Comparison of ENCODE assay signal across 1 cellular context in the genomic region with DNA sequence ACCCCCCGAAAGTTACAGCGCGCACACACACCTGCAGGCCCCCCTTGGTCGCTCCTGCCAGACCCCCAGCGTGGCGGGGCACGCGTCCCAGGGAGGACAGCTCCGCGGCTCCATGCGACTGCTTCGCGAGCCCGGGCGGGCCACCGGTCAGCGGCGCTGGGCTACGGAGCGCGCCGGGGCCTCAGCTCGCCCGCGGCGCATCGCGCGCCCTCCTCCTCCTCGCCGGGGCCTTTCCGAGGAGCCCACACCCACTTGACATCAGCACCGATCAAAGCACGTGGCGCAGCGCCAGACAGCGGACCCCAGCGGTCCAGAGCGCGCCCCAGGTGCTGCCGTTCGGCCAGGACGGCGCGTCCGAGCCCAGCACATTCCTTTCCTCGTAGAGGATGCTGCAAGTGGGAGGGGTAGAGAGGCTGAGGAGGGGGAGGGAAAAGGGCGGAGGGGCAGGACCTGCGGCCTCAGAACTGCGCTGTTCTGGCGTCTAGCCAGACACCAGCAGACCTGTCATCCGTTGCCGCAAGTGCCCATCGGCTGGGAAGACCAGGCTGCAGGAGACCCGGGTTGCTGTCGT.
TF ChIP-seq lines count a peak whose summit lies in the region.

No MANE protein-coding gene starts in this region.

TF ChIP-seq in HepG2, 621 proteins besides CTCF, POLR2A, EP300 and RAD21 (continued from another document and continues in another):
- no peak for TF ChIP-seq SP4 (CRISPR knock-in tag; IDR thresholded peaks at IDR 0.05)
- TF ChIP-seq, protein P1, sequence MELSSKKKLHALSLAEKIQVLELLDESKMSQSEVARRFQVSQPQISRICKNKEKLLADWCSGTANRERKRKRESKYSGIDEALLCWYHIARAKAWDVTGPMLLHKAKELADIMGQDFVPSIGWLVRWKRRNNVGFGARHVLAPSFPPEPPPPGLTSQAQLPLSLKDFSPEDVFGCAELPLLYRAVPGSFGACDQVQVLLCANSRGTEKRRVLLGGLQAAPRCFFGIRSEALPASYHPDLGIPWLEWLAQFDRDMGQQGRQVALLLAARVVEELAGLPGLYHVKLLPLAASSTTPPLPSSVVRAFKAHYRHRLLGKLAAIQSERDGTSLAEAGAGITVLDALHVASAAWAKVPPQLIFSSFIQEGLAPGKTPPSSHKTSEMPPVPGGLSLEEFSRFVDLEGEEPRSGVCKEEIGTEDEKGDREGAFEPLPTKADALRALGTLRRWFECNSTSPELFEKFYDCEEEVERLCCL (CRISPR knock-in tag; IDR thresholded peaks at IDR 0.05; ENCODE audit: borderline replicate concordance) = no peak
- TF ChIP-seq KLF15 (CRISPR knock-in tag; IDR thresholded peaks at IDR 0.05; ENCODE audit: borderline replicate concordance) = no peak
- 0 out of 2 replicates have a peak, but pooled peaks have one; percentile 29 for TF ChIP-seq SPEN (CRISPR knock-in tag; IDR thresholded peaks at IDR 0.05; ENCODE audit: low read depth)
- TF ChIP-seq ZNF672 (CRISPR knock-in tag; IDR thresholded peaks at IDR 0.05) = no peak
- TF ChIP-seq HINFP (CRISPR knock-in tag; IDR thresholded peaks at IDR 0.05; ENCODE audit: low read depth) = no peak
- TF ChIP-seq, protein P2, sequence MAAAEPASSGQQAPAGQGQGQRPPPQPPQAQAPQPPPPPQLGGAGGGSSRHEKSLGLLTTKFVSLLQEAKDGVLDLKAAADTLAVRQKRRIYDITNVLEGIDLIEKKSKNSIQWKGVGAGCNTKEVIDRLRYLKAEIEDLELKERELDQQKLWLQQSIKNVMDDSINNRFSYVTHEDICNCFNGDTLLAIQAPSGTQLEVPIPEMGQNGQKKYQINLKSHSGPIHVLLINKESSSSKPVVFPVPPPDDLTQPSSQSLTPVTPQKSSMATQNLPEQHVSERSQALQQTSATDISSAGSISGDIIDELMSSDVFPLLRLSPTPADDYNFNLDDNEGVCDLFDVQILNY (CRISPR knock-in tag; conservative IDR thresholded peaks at IDR 0.05) = no peak
- TF ChIP-seq ZNF580 (CRISPR knock-in tag; IDR thresholded peaks at IDR 0.05; ENCODE audit: borderline replicate concordance, low read depth) = no peak
- 0 out of 2 replicates have a peak, but pooled peaks have one; percentile 64 for TF ChIP-seq PAX8 (CRISPR knock-in tag; IDR thresholded peaks at IDR 0.05; ENCODE audit: borderline replicate concordance)
- peak; percentile 37 for TF ChIP-seq TEAD3 (CRISPR knock-in tag; optimal IDR thresholded peaks at IDR 0.05; ENCODE audit: borderline replicate concordance)
- no peak for TF ChIP-seq ZBTB49 (CRISPR knock-in tag; IDR thresholded peaks at IDR 0.05; ENCODE audit: borderline replicate concordance)
- TF ChIP-seq SIN3B (IDR thresholded peaks at IDR 0.05; ENCODE audit: low read length) = no peak
- peak; percentile 72 for TF ChIP-seq AGO2 (optimal IDR thresholded peaks at IDR 0.05; ENCODE audit: low read depth, low read length)
- TF ChIP-seq JUND (CRISPR knock-in tag; IDR thresholded peaks at IDR 0.05) = no peak
- TF ChIP-seq ZNF563 (CRISPR knock-in tag; IDR thresholded peaks at IDR 0.05) = 0 out of 2 replicates have a peak, but pooled peaks have one; percentile 24
- TF ChIP-seq EHMT2 (IDR thresholded peaks at IDR 0.05; ENCODE audit: borderline replicate concordance, low read depth, low read length) = no peak
- TF ChIP-seq ZNF441 (CRISPR knock-in tag; IDR thresholded peaks at IDR 0.05; ENCODE audit: borderline replicate concordance) = no peak
- no peak for TF ChIP-seq ZNF275 (CRISPR knock-in tag; IDR thresholded peaks at IDR 0.05; ENCODE audit: borderline replicate concordance)
- no peak for TF ChIP-seq MATR3 (CRISPR knock-in tag; IDR thresholded peaks at IDR 0.05)
- TF ChIP-seq ZNF782 (CRISPR knock-in tag; IDR thresholded peaks at IDR 0.05; ENCODE audit: borderline replicate concordance) = 0 out of 2 replicates have a peak, but pooled peaks have one; percentile 26
- no peak; the same call in 1 of the 2 replicates for TF ChIP-seq ZMYM4 (CRISPR knock-in tag; IDR thresholded peaks at IDR 0.05)
- TF ChIP-seq PHF5A (CRISPR knock-in tag; IDR thresholded peaks at IDR 0.05; ENCODE audit: low read depth, unreplicated experiment) = no peak
- TF ChIP-seq FOSL2 (CRISPR knock-in tag; IDR thresholded peaks at IDR 0.05) = no peak
- 0 out of 2 replicates have a peak, but pooled peaks have one; percentile 65 for TF ChIP-seq ZNF414 (CRISPR knock-in tag; IDR thresholded peaks at IDR 0.05)
- peak; percentile 38; the same call in 1 of the 2 replicates for TF ChIP-seq ZFX (CRISPR knock-in tag; IDR thresholded peaks at IDR 0.05; ENCODE audit: low read depth)
- TF ChIP-seq, protein P3, sequence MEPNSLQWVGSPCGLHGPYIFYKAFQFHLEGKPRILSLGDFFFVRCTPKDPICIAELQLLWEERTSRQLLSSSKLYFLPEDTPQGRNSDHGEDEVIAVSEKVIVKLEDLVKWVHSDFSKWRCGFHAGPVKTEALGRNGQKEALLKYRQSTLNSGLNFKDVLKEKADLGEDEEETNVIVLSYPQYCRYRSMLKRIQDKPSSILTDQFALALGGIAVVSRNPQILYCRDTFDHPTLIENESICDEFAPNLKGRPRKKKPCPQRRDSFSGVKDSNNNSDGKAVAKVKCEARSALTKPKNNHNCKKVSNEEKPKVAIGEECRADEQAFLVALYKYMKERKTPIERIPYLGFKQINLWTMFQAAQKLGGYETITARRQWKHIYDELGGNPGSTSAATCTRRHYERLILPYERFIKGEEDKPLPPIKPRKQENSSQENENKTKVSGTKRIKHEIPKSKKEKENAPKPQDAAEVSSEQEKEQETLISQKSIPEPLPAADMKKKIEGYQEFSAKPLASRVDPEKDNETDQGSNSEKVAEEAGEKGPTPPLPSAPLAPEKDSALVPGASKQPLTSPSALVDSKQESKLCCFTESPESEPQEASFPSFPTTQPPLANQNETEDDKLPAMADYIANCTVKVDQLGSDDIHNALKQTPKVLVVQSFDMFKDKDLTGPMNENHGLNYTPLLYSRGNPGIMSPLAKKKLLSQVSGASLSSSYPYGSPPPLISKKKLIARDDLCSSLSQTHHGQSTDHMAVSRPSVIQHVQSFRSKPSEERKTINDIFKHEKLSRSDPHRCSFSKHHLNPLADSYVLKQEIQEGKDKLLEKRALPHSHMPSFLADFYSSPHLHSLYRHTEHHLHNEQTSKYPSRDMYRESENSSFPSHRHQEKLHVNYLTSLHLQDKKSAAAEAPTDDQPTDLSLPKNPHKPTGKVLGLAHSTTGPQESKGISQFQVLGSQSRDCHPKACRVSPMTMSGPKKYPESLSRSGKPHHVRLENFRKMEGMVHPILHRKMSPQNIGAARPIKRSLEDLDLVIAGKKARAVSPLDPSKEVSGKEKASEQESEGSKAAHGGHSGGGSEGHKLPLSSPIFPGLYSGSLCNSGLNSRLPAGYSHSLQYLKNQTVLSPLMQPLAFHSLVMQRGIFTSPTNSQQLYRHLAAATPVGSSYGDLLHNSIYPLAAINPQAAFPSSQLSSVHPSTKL (CRISPR knock-in tag; IDR thresholded peaks at IDR 0.05) = no peak
- TF ChIP-seq ZNF550 (CRISPR knock-in tag; IDR thresholded peaks at IDR 0.05; ENCODE audit: borderline replicate concordance) = no peak
- no peak for TF ChIP-seq CBX1 (IDR thresholded peaks at IDR 0.05; ENCODE audit: low read depth)
- TF ChIP-seq ZNF670 (CRISPR knock-in tag; IDR thresholded peaks at IDR 0.05; ENCODE audit: borderline replicate concordance) = no peak
- TF ChIP-seq, protein P4, sequence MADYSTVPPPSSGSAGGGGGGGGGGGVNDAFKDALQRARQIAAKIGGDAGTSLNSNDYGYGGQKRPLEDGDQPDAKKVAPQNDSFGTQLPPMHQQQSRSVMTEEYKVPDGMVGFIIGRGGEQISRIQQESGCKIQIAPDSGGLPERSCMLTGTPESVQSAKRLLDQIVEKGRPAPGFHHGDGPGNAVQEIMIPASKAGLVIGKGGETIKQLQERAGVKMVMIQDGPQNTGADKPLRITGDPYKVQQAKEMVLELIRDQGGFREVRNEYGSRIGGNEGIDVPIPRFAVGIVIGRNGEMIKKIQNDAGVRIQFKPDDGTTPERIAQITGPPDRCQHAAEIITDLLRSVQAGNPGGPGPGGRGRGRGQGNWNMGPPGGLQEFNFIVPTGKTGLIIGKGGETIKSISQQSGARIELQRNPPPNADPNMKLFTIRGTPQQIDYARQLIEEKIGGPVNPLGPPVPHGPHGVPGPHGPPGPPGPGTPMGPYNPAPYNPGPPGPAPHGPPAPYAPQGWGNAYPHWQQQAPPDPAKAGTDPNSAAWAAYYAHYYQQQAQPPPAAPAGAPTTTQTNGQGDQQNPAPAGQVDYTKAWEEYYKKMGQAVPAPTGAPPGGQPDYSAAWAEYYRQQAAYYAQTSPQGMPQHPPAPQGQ (CRISPR knock-in tag; IDR thresholded peaks at IDR 0.05; ENCODE audit: borderline replicate concordance) = no peak
- no peak for TF ChIP-seq MAF1 (CRISPR knock-in tag; IDR thresholded peaks at IDR 0.05; ENCODE audit: borderline replicate concordance)
- TF ChIP-seq ZNF737 (CRISPR knock-in tag; IDR thresholded peaks at IDR 0.05; ENCODE audit: borderline replicate concordance) = no peak
- TF ChIP-seq ZFP37 (CRISPR knock-in tag; IDR thresholded peaks at IDR 0.05; ENCODE audit: borderline replicate concordance) = no peak
- TF ChIP-seq, protein P5, sequence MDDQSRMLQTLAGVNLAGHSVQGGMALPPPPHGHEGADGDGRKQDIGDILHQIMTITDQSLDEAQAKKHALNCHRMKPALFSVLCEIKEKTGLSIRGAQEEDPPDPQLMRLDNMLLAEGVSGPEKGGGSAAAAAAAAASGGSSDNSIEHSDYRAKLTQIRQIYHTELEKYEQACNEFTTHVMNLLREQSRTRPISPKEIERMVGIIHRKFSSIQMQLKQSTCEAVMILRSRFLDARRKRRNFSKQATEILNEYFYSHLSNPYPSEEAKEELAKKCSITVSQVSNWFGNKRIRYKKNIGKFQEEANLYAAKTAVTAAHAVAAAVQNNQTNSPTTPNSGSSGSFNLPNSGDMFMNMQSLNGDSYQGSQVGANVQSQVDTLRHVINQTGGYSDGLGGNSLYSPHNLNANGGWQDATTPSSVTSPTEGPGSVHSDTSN (CRISPR knock-in tag; IDR thresholded peaks at IDR 0.05; ENCODE audit: borderline replicate concordance) = no peak
- TF ChIP-seq MXD1 (CRISPR knock-in tag; IDR thresholded peaks at IDR 0.05) = no peak
- peak; percentile 83; the same call in 2 of the 3 replicates for TF ChIP-seq MXI1 (IDR thresholded peaks at IDR 0.05; ENCODE audit: borderline replicate concordance, low read depth, low read length)
- no peak for TF ChIP-seq AKAP8 (CRISPR knock-in tag; IDR thresholded peaks at IDR 0.05)
